14 cellular contexts compared by ENCODE assay signal in genomic region chr3:59978979-59979378, GRCh38.
DNase-seq lines count a peak whose midpoint lies in the region; ATAC-seq and TF ChIP-seq lines count a peak whose summit lies in the region.
"Had no signal": no experiment of that assay in that cellular context is flagged by ENCODE, and none has a peak within 500 bp of the region (broad histone marks: within the 10 kb centered on the region; RNA-seq: fewer than 3 reads in every experiment).

No MANE protein-coding gene starts in this region.

- H3K9me3 Mint-ChIP-seq in activated naive CD8-positive, alpha-beta T cell treated with anti-CD3 and anti-CD28 coated beads for 36 hours, result no peaks in the 10 kb centered on the region
- H3K9me3 Mint-ChIP-seq: neural progenitor cell had no signal

- intact Hi-C loops in vagina (cut with DNase I), result no loop called here

- H3K27ac Mint-ChIP-seq in activated naive CD8-positive, alpha-beta T cell treated with anti-CD3 and anti-CD28 coated beads for 36 hours, result peak overlapping the region; percentile 95
- H3K27ac Mint-ChIP-seq: neural progenitor cell had no signal

- no peaks in the 10 kb centered on the region for H3K36me3 ChIP-seq in vagina
- H3K36me3 ChIP-seq: neural progenitor cell, thyroid gland had no signal

- H3K27ac ChIP-seq in vagina, result no peak overlapping the region
- H3K27ac ChIP-seq: C4-2B, HL-60, neural progenitor cell, thyroid gland had no signal

- no peaks in the 10 kb centered on the region for H3K27me3 ChIP-seq in vagina
- H3K27me3 ChIP-seq: neural progenitor cell, thyroid gland had no signal

- no peaks in the 10 kb centered on the region for H3K9me3 ChIP-seq in vagina
- H3K9me3 ChIP-seq: thyroid gland had no signal

- peaks cover 36% of the 10 kb centered on the region for H3K4me1 Mint-ChIP-seq in activated naive CD8-positive, alpha-beta T cell treated with anti-CD3 and anti-CD28 coated beads for 36 hours
- H3K4me1 Mint-ChIP-seq: neural progenitor cell had no signal

- TF ChIP-seq CTCF in GM12865 (IDR thresholded peaks at IDR 0.05; ENCODE audit: insufficient read depth, low read depth, low read length, missing control alignments), result no peak
- no peak for TF ChIP-seq CTCF in vagina (IDR thresholded peaks at IDR 0.05)

- peaks cover 7% of the 10 kb centered on the region for H3K36me3 Mint-ChIP-seq in activated naive CD8-positive, alpha-beta T cell treated with anti-CD3 and anti-CD28 coated beads for 36 hours
- H3K36me3 Mint-ChIP-seq: neural progenitor cell had no signal

- H3K4me3 Mint-ChIP-seq in activated naive CD8-positive, alpha-beta T cell treated with anti-CD3 and anti-CD28 coated beads for 36 hours, result peak overlapping the region; percentile 58
- H3K4me3 Mint-ChIP-seq: neural progenitor cell had no signal

- no peak for TF ChIP-seq POLR2A in vagina (IDR thresholded peaks at IDR 0.05)

- DNase-seq in GM12865 (ENCODE audit: low read depth) (peak; percentile 77), vagina (ENCODE audit: extremely low spot score in 2 of 2) (no peak), DMS153 treated with DMSO at 0.1 percent for 48 hours (lab: John Stamatoyannopoulos, UW; ENCODE audit: unreplicated experiment) (no peak), Kasumi-1 (lab: John Stamatoyannopoulos, UW) (no peak)
- peak; percentile 41 for DNase-seq in activated naive CD8-positive, alpha-beta T cell treated with anti-CD3 and anti-CD28 coated beads for 36 hours
- DNase-seq: activated CD4-positive, CD25-positive, alpha-beta regulatory T cell; NCI-H1417 had no signal

- ATAC-seq in GM19463 (IDR thresholded peaks at IDR 0.05; ENCODE audit: unreplicated experiment) (peak; percentile 97), HG03097 (IDR thresholded peaks at IDR 0.05; ENCODE audit: low FRiP score, unreplicated experiment) (peak; percentile 63), GM21515 (IDR thresholded peaks at IDR 0.05; ENCODE audit: unreplicated experiment) (no peak)

- H3K27me3 Mint-ChIP-seq in activated naive CD8-positive, alpha-beta T cell treated with anti-CD3 and anti-CD28 coated beads for 36 hours, result no peaks in the 10 kb centered on the region

- no peak overlapping the region for H3K4me3 ChIP-seq in GM12865 (ENCODE audit: low read depth, low read length)
- H3K4me3 ChIP-seq in vagina, result no peak overlapping the region
- H3K4me3 ChIP-seq: neural progenitor cell, thyroid gland had no signal

- H3K4me1 ChIP-seq in vagina, result no peaks in the 10 kb centered on the region
- H3K4me1 ChIP-seq: neural progenitor cell, thyroid gland had no signal

Comparison
In these comparisons a context has a peak if more than half of its experiments do, and no peak if none do; other contexts are left out.
1. DNase-seq: peak in GM12865 (single experiment) and activated naive CD8-positive, alpha-beta T cell treated with anti-CD3 and anti-CD28 coated beads for 36 hours (single experiment); none in vagina (0 of 2), DMS153 treated with DMSO at 0.1 percent for 48 hours (single experiment) and Kasumi-1 (0 of 2).